9 cellular contexts compared by ENCODE assay signal in genomic region chr11:63920870-63921417, GRCh38. TPM values are rescaled to one million over a fixed set of nuclear protein-coding genes. Genes with fewer than 3 reads are reported as not detected.
A peak's percentile ranks its signal among the peaks of the same experiment; 100 is the strongest.
DNase-seq lines count a peak whose midpoint lies in the region; ATAC-seq and TF ChIP-seq lines count a peak whose summit lies in the region.
"Had no signal": no experiment of that assay in that cellular context is flagged by ENCODE, and none has a peak within 500 bp of the region (broad histone marks: within the 10 kb centered on the region; RNA-seq: fewer than 3 reads in every experiment).

No MANE protein-coding gene starts in this region.

- H3K27me3 ChIP-seq in breast epithelium = no peaks in the 10 kb centered on the region
- H3K27me3 ChIP-seq in mammary epithelial cell (ENCODE audit: insufficient read depth, low read length) = peaks cover 8% of the 10 kb centered on the region
- no peaks in the 10 kb centered on the region; the same call in 1 of the 2 replicates for H3K27me3 ChIP-seq in iPS-20b (ENCODE audit: insufficient read depth, low read length)
- H3K27me3 ChIP-seq in transverse colon = no peaks in the 10 kb centered on the region

- H3K4me3 ChIP-seq in breast epithelium (no peak overlapping the region), mammary epithelial cell (replicated peaks in 1 of 3; ENCODE audit: insufficient read depth in 1 of 3, low read depth in 2 of 3, low read length in 3 of 3) (no peak overlapping the region), iPS-20b (ENCODE audit: low read length) (peak overlapping the region; percentile 74; the same call in 1 of the 2 replicates), transverse colon (no peak overlapping the region)

- H3K36me3 ChIP-seq in breast epithelium = no peaks in the 10 kb centered on the region
- H3K36me3 ChIP-seq in mammary epithelial cell (ENCODE audit: insufficient read depth, low read length) = no peaks in the 10 kb centered on the region
- no peaks in the 10 kb centered on the region for H3K36me3 ChIP-seq in iPS-20b (ENCODE audit: insufficient read depth, low read depth, low read length)
- H3K36me3 ChIP-seq in transverse colon = no peaks in the 10 kb centered on the region

- peak overlapping the region; percentile 82 to 83 for H3K27ac ChIP-seq in breast epithelium
- no peak overlapping the region for H3K27ac ChIP-seq in mammary epithelial cell (ENCODE audit: insufficient read depth, low read depth, low read length)
- peak overlapping the region; percentile 68 for H3K27ac ChIP-seq in iPS-20b (ENCODE audit: low read length)
- peak overlapping the region in 1 of 4 donors; percentile 90 for H3K27ac ChIP-seq in transverse colon

- no peak for TF ChIP-seq EP300 in transverse colon (IDR thresholded peaks at IDR 0.05; ENCODE audit: low read depth)

- H2AFZ ChIP-seq in mammary epithelial cell (ENCODE audit: low read depth, low read length) = no peak overlapping the region

- ATAC-seq in GM19328 (IDR thresholded peaks at IDR 0.05; ENCODE audit: unreplicated experiment) (no peak), HG03439 (IDR thresholded peaks at IDR 0.05; ENCODE audit: unreplicated experiment) (no peak)

- BruUV-seq in mammary epithelial cell (replicated peaks; lab: Mats Ljungman, UMichigan) = no TSS peak

- peak in 1 of 3 donors; percentile 13 for TF ChIP-seq CTCF in breast epithelium (IDR thresholded peaks at IDR 0.05)
- TF ChIP-seq CTCF in mammary epithelial cell (conservative IDR thresholded peaks at IDR 0.05 in 1 of 2, IDR thresholded peaks at IDR 0.05 in 1 of 2; ENCODE audit: extremely low read depth in 1 of 2, insufficient read depth in 1 of 2, low read depth in 1 of 2, low read length in 2 of 2) = no peak
- peak in 2 of 5 experiments; percentile 18 to 31 for TF ChIP-seq CTCF in transverse colon (IDR thresholded peaks at IDR 0.05)

- H3K9ac ChIP-seq in mammary epithelial cell (ENCODE audit: insufficient read depth, low read length) (no peak overlapping the region), iPS-20b (ENCODE audit: low read depth, low read length) (peak overlapping the region; percentile 93; the same call in 1 of the 2 replicates)

- WGBS in mammary epithelial cell (ENCODE audit: low coverage, missing lambda C conversion rate) = 74% methylated on average over 7 of the region's 15 CpGs
- 69% methylated on average over 14 of the region's 15 CpGs; no CpG with 5 or more reads in 1 of the 2 donors for WGBS in transverse colon (ENCODE audit: low coverage in 1 of 2), 2 donors

- H3K9me3 ChIP-seq in breast epithelium (no peaks in the 10 kb centered on the region), mammary epithelial cell (replicated peaks; ENCODE audit: insufficient read depth, low read length) (no peaks in the 10 kb centered on the region), iPS-20b (ENCODE audit: insufficient read depth, low read depth, low read length) (no peaks in the 10 kb centered on the region), transverse colon (no peaks in the 10 kb centered on the region)

- intact Hi-C loops in breast epithelium (cut with DNase I; ENCODE audit: low total_unique reads) (loop anchor here (5.0 kb wide), 1 partner anchor 246 kb away; the partner anchor contains the start of gene MACROD1), mammary epithelial cell (cut with micrococcal nuclease) (no loop called here), transverse colon (cut with DNase I; ENCODE audit: low total_unique reads) (loop anchor here (5.0 kb wide), 1 partner anchor 74 kb away; no protein-coding TSS in a partner anchor)

- H3K79me2 ChIP-seq in mammary epithelial cell (ENCODE audit: insufficient read depth, low read length) = no peaks in the 10 kb centered on the region

- peaks cover 4 to 29% of the 10 kb centered on the region in 2 donors for H3K4me1 ChIP-seq in breast epithelium
- peaks cover 16% of the 10 kb centered on the region for H3K4me1 ChIP-seq in mammary epithelial cell (ENCODE audit: insufficient read depth, low read length)
- H3K4me1 ChIP-seq in iPS-20b (ENCODE audit: insufficient read depth, low read length) = peaks cover 18% of the 10 kb centered on the region; the same call in 1 of the 2 replicates
- H3K4me1 ChIP-seq in transverse colon = peaks cover 40 to 46% (median 46%) of the 10 kb centered on the region in 4 donors

- no peak overlapping the region for H3K4me2 ChIP-seq in mammary epithelial cell (ENCODE audit: insufficient read depth, low read depth, low read length)

- no peaks in the 10 kb centered on the region for H4K20me1 ChIP-seq in mammary epithelial cell (ENCODE audit: insufficient read depth, low read length)

- no peak for DNase-seq in breast epithelium (ENCODE audit: low spot score in 2 of 2)
- DNase-seq in mammary epithelial cell = no peak
- DNase-seq in activated naive CD4-positive, alpha-beta T cell treated with anti-CD3 and anti-CD28 coated beads, Interleukin-2, amount 50 U/mL, for 16 hours = peak; percentile 34
- DNase-seq in transverse colon = peak; percentile 28
- no peak for DNase-seq in NCI-H1436 (lab: John Stamatoyannopoulos, UW)
- DNase-seq: SIG-M5 had no signal

- in situ Hi-C loops in mammary epithelial cell (cut with MboI; ENCODE audit: low sequenced_read_pairs in 2 of 2) = no loop called here
- in situ Hi-C loops in transverse colon (cut with MboI; ENCODE audit: low pct_ligation_motif_present in 1 of 4, low pct_unique_long_range_greater_than_20kb in 1 of 4, low sequenced_read_pairs in 3 of 4) = no loop called here

- CTCF ChIA-PET in mammary epithelial cell (lab: Charles Lee; ENCODE audit: low non-redundant PET) = no interaction called here

- TF ChIP-seq POLR2A in breast epithelium (IDR thresholded peaks at IDR 0.05) = no peak
- TF ChIP-seq POLR2A in transverse colon (IDR thresholded peaks at IDR 0.05) = no peak

- dilution Hi-C loops in mammary epithelial cell (cut with HindIII; ENCODE audit: low sequenced_read_pairs) = no loop called here

RNA-seq across cellular contexts. Expression of gene RCOR2, which starts 4.0 kb away (rescaled TPM):
- total RNA-seq in breast epithelium = under 1 TPM; 0.16 to 0.33 (median 0.29) TPM
- under 1 TPM; 0.14 to 0.17 TPM for total RNA-seq in mammary epithelial cell
- polyA plus RNA-seq in mammary epithelial cell = 0.08 TPM
- not detected for polyA minus RNA-seq in mammary epithelial cell
- under 1 TPM in 2 of 4 donors, not detected in 2; 0.64 to 0.82 TPM for total RNA-seq in transverse colon

RNA-seq across cellular contexts. Expression of gene NAA40, which starts 17.9 kb away (rescaled TPM):
- total RNA-seq in breast epithelium (10 to 100 TPM in 2 of 3 donors, 1 to 10 TPM in 1; 5.9 to 27.4 (median 19.7) TPM), mammary epithelial cell (10 to 100 TPM; 16.3 to 20.2 TPM), transverse colon (10 to 100 TPM; 25.8 to 36.6 (median 34.3) TPM)
- polyA plus RNA-seq in mammary epithelial cell = 18.0 TPM
- polyA minus RNA-seq in mammary epithelial cell = 19.3 TPM

RNA-seq across cellular contexts. Expression of gene COX8A, which starts 53.5 kb away (rescaled TPM):
- total RNA-seq in breast epithelium = 100 to 1,000 TPM; 257 to 326 (median 293) TPM
- 100 to 1,000 TPM; 185 to 338 TPM for total RNA-seq in mammary epithelial cell
- 576 TPM for polyA plus RNA-seq in mammary epithelial cell
- polyA minus RNA-seq in mammary epithelial cell = 282 TPM
- total RNA-seq in transverse colon = 1,000 to 10,000 TPM in 2 of 4 donors, 100 to 1,000 TPM in 2; 471 to 1,475 (median 1,057) TPM

Comparison
In these comparisons a context has a peak if more than half of its experiments do, and no peak if none do; other contexts are left out.
1. DNase-seq: peak in activated naive CD4-positive, alpha-beta T cell treated with anti-CD3 and anti-CD28 coated beads, Interleukin-2, amount 50 U/mL, for 16 hours (single experiment) and transverse colon (single experiment); none in breast epithelium (0 of 2), mammary epithelial cell (single experiment) and NCI-H1436 (single experiment).